ENCODE assay signal across 1 cellular context in the genomic region with DNA sequence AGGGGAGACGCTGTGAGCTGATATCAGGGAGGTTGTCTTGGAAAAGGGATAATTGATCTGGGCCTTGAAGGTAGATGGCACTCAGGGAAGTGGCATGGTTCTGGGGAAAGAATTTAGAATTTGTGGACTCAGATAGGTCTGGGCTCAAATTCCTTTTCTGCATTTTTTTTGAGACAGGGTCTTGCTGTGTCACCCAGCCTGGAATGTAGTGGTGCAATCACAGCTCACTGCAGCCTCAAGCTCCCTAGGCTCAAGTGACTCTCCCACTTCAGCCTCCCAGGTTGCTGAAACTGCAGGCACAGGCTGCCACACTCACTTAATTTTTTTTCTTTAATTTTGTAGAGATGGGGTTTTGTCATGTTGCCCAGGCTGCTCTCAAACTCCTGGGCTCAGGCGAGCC.
TF ChIP-seq lines count a peak whose summit lies in the region.

No MANE protein-coding gene starts in this region.

TF ChIP-seq in IMR-90, 13 proteins besides CTCF, POLR2A, EP300 and RAD21 (continued from another document):
- no peak for TF ChIP-seq MAZ (IDR thresholded peaks at IDR 0.05; ENCODE audit: borderline replicate concordance, low read depth, low read length)
- no peak for TF ChIP-seq CHD1 (IDR thresholded peaks at IDR 0.05; ENCODE audit: low read depth, low read length)
- no peak for TF ChIP-seq SMC3 (IDR thresholded peaks at IDR 0.05; ENCODE audit: low read depth, low read length)
- TF ChIP-seq, protein P1, sequence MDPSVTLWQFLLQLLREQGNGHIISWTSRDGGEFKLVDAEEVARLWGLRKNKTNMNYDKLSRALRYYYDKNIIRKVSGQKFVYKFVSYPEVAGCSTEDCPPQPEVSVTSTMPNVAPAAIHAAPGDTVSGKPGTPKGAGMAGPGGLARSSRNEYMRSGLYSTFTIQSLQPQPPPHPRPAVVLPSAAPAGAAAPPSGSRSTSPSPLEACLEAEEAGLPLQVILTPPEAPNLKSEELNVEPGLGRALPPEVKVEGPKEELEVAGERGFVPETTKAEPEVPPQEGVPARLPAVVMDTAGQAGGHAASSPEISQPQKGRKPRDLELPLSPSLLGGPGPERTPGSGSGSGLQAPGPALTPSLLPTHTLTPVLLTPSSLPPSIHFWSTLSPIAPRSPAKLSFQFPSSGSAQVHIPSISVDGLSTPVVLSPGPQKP (IDR thresholded peaks at IDR 0.05; ENCODE audit: borderline replicate concordance, low read depth, low read length): no peak
- no peak for TF ChIP-seq BHLHE40 (IDR thresholded peaks at IDR 0.05; ENCODE audit: low read depth, low read length)
- TF ChIP-seq RFX5 (IDR thresholded peaks at IDR 0.05; ENCODE audit: low read depth, low read length): no peak
